Comparison of ENCODE assay signal across 29 cellular contexts in the genomic region with DNA sequence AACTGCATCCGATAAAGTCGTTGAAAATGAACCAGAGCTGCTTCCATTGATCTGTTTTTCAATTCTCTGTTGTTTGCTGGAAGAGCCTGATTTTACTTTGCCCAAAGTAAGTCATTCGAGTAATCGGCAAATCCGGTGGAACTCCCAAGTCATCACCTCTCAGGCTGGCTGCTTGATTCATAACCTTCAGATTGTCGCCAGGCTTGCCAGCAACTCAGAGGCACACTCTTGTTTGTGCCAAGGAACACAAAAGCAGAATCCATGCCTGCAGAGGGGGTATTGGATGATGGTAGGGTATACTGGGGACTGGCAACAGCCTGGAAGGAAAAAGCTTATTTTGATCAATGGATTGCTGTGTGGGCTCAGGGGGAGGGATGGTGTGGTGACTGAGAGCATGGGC.
"Had no signal": no experiment of that assay in that cellular context is flagged by ENCODE, and none has a peak within 500 bp of the region (broad histone marks: within the 10 kb centered on the region; RNA-seq: fewer than 3 reads in every experiment).

No MANE protein-coding gene starts in this region.

- DNase-seq: activated B cell treated with CpG ODN at 0.5 μM for 24 hours; activated CD4-positive, alpha-beta memory T cell treated with anti-CD3 and anti-CD28 coated beads for 36 hours; activated CD4-positive, alpha-beta T cell treated with anti-CD3 and anti-CD28 coated beads for 4 hours; activated CD4-positive, alpha-beta T cell treated with anti-CD3 and anti-CD28 coated beads, Interleukin-2, amount 50 U/mL, for 1 hour; activated CD4-positive, CD25-positive, alpha-beta regulatory T cell treated with anti-CD3 and anti-CD28 coated beads, Interleukin-2, amount 50 U/mL, for 72 hours; activated CD8-positive, alpha-beta memory T cell treated with anti-CD3 and anti-CD28 coated beads, Interleukin-2, amount 50 U/mL, for 4 hours; activated naive CD4-positive, alpha-beta T cell treated with anti-CD3 and anti-CD28 coated beads, Interleukin-2, amount 10 ng/mL, durations not matched to agents 7 days and 5 days; activated naive CD8-positive, alpha-beta T cell treated with anti-CD3 and anti-CD28 coated beads, Interleukin-2, amount 50 U/mL, for 24 hours; activated T-cell treated with anti-CD3 and anti-CD28 coated beads for 4 hours; activated T-cell treated with anti-CD3 and anti-CD28 coated beads, Interleukin-2, amount 50 U/mL, for 4 hours; cerebellar nuclear complex; NCI-H1092 treated with DMSO at 0.1 percent for 48 hours; NCI-H1417 treated with DMSO at 0.1 percent for 48 hours; NCI-H187 treated with DMSO at 0.1 percent for 48 hours; NCI-H2081 treated with DMSO at 0.1 percent for 48 hours; NCI-H226; NCI-H510A; NCI-H526; NCI-H748 treated with DMSO at 0.1 percent for 48 hours; NK-92 treated with Interleukin-12 subunit alpha and Interleukin-12 subunit beta, amount 100 ng/mL, for 24 hours; PC-3; Peyer's patch; RPMI8226; SIG-M5; SW 1271; T-helper 1 cell; T-helper 2 cell; T-helper 9 cell had no signal

- ATAC-seq: activated naive CD8-positive, alpha-beta T cell treated with anti-CD3 and anti-CD28 coated beads, Interleukin-2, amount 50 U/mL, for 24 hours; activated T-cell treated with anti-CD3 and anti-CD28 coated beads, Interleukin-2, amount 50 U/mL, for 4 hours; K562; PC-3 had no signal
